In the genomic region with DNA sequence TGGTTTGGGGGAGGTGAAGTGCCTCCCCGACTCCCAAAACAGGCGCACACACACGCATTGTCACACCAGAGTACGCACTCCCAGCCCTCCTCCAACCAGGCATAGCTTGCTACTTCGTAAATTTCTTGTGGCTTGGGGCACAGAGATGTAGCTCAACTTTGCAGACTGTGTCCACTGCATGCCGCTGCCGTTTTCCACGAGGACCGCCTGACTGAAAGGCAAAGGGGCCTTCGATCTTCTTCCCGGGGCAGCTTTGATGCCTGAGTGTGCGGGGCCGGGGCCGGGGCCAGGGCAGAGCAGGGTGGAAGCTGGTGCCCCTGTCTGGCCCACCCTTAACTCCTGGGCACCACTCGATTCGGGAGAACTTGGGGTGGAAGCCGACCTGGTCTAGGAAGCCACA, we compare ENCODE assay signal across 25 cellular contexts. TPM values are rescaled to one million over a fixed set of nuclear protein-coding genes. Genes with fewer than 3 reads are reported as not detected.
DNase-seq lines count a peak whose midpoint lies in the region; ATAC-seq and TF ChIP-seq lines count a peak whose summit lies in the region.
"Had no signal": no experiment of that assay in that cellular context is flagged by ENCODE, and none has a peak within 500 bp of the region (broad histone marks: within the 10 kb centered on the region; RNA-seq: fewer than 3 reads in every experiment).

No MANE protein-coding gene starts in this region.

- H3K9me3 ChIP-seq in iPS-18a (ENCODE audit: control insufficient read depth, low read depth, low read length) = no peaks in the 10 kb centered on the region
- H3K9me3 ChIP-seq: colonic mucosa, left lung, upper lobe of right lung had no signal

- H3K4me3 ChIP-seq in iPS-18a (ENCODE audit: low read length) = peak overlapping the region; percentile 76
- H3K4me3 ChIP-seq: colonic mucosa, left lung, upper lobe of right lung had no signal

- H3K27me3 Mint-ChIP-seq in activated T-cell treated with anti-CD3 and anti-CD28 coated beads, Interleukin-2, amount 50 U/mL, for 72 hours (ENCODE audit: low read depth) = peaks cover 79% of the 10 kb centered on the region
- H3K27me3 Mint-ChIP-seq in brain = peaks cover 89% of the 10 kb centered on the region

- H3K36me3 ChIP-seq in iPS-18a (ENCODE audit: control insufficient read depth, low read depth, low read length) = no peaks in the 10 kb centered on the region
- H3K36me3 ChIP-seq: brain microvascular endothelial cell, colonic mucosa, left lung, upper lobe of right lung, WERI-Rb-1 had no signal

- no peak overlapping the region for H3K27ac Mint-ChIP-seq in activated T-cell treated with anti-CD3 and anti-CD28 coated beads, Interleukin-2, amount 50 U/mL, for 72 hours
- no peak overlapping the region for H3K27ac Mint-ChIP-seq in brain
- H3K27ac Mint-ChIP-seq: IgD-negative memory B cell had no signal

- H3K9me3 Mint-ChIP-seq in activated T-cell treated with anti-CD3 and anti-CD28 coated beads, Interleukin-2, amount 50 U/mL, for 72 hours = no peaks in the 10 kb centered on the region
- peaks cover 0 to 4% (median 0%) of the 10 kb centered on the region in 5 experiments for H3K9me3 Mint-ChIP-seq in brain
- H3K9me3 Mint-ChIP-seq: neural crest cell had no signal

- no peak for ATAC-seq in activated T-cell treated with anti-CD3 and anti-CD28 coated beads, Interleukin-2, amount 50 U/mL, for 72 hours (replicated peaks in 1 of 2)
- no peak for ATAC-seq in activated CD4-positive, CD25-positive, alpha-beta regulatory T cell treated with anti-CD3 and anti-CD28 coated beads, Interleukin-2, amount 50 U/mL, for 24 hours
- ATAC-seq: left lung, upper lobe of right lung had no signal

- TF ChIP-seq CTCF in brain (conservative IDR thresholded peaks at IDR 0.05) = no peak

- peaks cover 48% of the 10 kb centered on the region for H3K4me1 Mint-ChIP-seq in activated T-cell treated with anti-CD3 and anti-CD28 coated beads, Interleukin-2, amount 50 U/mL, for 72 hours (ENCODE audit: low read depth)
- peaks cover 52% of the 10 kb centered on the region for H3K4me1 Mint-ChIP-seq in brain

- peaks cover 2 to 3% of the 10 kb centered on the region in 2 donors for H3K36me3 Mint-ChIP-seq in activated T-cell treated with anti-CD3 and anti-CD28 coated beads, Interleukin-2, amount 50 U/mL, for 72 hours (ENCODE audit: insufficient read depth in 2 of 2)
- H3K36me3 Mint-ChIP-seq in brain = no peaks in the 10 kb centered on the region

- H3K27me3 ChIP-seq in iPS-18a (ENCODE audit: control insufficient read depth, insufficient read depth, low read length) = peaks cover 79% of the 10 kb centered on the region

- H3K9ac ChIP-seq in iPS-18a (ENCODE audit: low read length) = no peak overlapping the region

- no peak overlapping the region for H3K27ac ChIP-seq in iPS-18a (ENCODE audit: low read length)
- H3K27ac ChIP-seq: brain microvascular endothelial cell, colonic mucosa, left lung, upper lobe of right lung, WERI-Rb-1 had no signal

- H3K4me1 ChIP-seq in iPS-18a (ENCODE audit: control insufficient read depth, low read depth, low read length) = peaks cover 44% of the 10 kb centered on the region
- H3K4me1 ChIP-seq: colonic mucosa had no signal

- H3K4me3 Mint-ChIP-seq in activated T-cell treated with anti-CD3 and anti-CD28 coated beads, Interleukin-2, amount 50 U/mL, for 72 hours = peak overlapping the region; percentile 17 to 44
- H3K4me3 Mint-ChIP-seq in brain = peak overlapping the region in 4 of 5 experiments; percentile 15 to 66 (median 54)
- H3K4me3 Mint-ChIP-seq: neural crest cell had no signal

- no peak for DNase-seq in activated T-cell treated with anti-CD3 and anti-CD28 coated beads, Interleukin-2, amount 50 U/mL, for 72 hours
- DNase-seq in activated T-cell treated with anti-CD3 and anti-CD28 coated beads, Interleukin-2, amount 50 U/mL, for 48 hours = no peak
- DNase-seq in retina (peak; percentile 61), T1000 (lab: John Stamatoyannopoulos, UW) (no peak), islet precursor cell (no peak)
- DNase-seq: 8988T; activated CD4-positive, alpha-beta T cell treated with anti-CD3 and anti-CD28 coated beads, Interleukin-2, amount 50 U/mL, for 4 hours; activated CD8-positive, alpha-beta memory T cell treated with anti-CD3 and anti-CD28 coated beads, Interleukin-2, amount 50 U/mL, for 4 hours; brain microvascular endothelial cell; CD4-positive, alpha-beta memory T cell; colonic mucosa; EL; left lung; NCI-H1092; NCI-H2029 treated with DMSO at 0.1 percent for 48 hours; NCI-H226; RPMI8226; stimulated activated CD8-positive, alpha-beta memory T cell treated with anti-CD3 and anti-CD28 coated beads, Interleukin-4, amount 100 ng/mL, for 48 hours; upper lobe of right lung; WERI-Rb-1 had no signal

RNA-seq across cellular contexts. Expression of gene TSHZ3, which starts 5.7 kb away (rescaled TPM):
- total RNA-seq in activated T-cell treated with anti-CD3 and anti-CD28 coated beads, Interleukin-2, amount 50 U/mL, for 72 hours = 1 to 10 TPM in 1 of 2 donors, under 1 TPM in 1; 0.74 to 3.0 TPM
- 17.6 TPM for polyA plus RNA-seq in brain (ENCODE audit: insufficient read depth, low read depth, low replicate concordance)
- polyA plus RNA-seq: IgD-negative memory B cell had no signal
